ENCODE assay signal across 1 cellular context in the genomic region with DNA sequence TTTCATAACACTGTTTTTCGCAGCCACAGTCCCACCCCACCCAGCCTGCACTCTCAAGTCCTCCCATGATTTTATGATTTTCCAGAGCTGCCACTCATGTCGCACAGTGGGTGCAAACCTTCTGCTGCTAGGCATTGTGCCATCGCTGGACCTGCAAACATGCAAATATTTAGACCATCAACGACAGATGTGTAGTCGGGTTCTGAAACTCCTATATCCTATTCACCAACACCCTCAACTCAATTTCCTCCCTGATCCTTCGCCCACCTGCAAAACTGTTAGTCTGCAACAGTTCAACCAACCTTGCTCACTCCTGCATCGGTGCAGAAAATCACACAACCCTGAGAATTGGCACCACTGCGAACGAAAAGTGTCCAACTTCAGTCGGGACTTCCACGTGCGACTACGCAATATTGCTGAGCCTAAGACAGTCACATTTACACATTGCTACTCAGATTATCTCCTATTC.
TF ChIP-seq lines count a peak whose summit lies in the region.

No MANE protein-coding gene starts in this region.

TF ChIP-seq in K562, 482 proteins besides CTCF, POLR2A, EP300 and RAD21 (continued from another document):
- TF ChIP-seq, protein P1, sequence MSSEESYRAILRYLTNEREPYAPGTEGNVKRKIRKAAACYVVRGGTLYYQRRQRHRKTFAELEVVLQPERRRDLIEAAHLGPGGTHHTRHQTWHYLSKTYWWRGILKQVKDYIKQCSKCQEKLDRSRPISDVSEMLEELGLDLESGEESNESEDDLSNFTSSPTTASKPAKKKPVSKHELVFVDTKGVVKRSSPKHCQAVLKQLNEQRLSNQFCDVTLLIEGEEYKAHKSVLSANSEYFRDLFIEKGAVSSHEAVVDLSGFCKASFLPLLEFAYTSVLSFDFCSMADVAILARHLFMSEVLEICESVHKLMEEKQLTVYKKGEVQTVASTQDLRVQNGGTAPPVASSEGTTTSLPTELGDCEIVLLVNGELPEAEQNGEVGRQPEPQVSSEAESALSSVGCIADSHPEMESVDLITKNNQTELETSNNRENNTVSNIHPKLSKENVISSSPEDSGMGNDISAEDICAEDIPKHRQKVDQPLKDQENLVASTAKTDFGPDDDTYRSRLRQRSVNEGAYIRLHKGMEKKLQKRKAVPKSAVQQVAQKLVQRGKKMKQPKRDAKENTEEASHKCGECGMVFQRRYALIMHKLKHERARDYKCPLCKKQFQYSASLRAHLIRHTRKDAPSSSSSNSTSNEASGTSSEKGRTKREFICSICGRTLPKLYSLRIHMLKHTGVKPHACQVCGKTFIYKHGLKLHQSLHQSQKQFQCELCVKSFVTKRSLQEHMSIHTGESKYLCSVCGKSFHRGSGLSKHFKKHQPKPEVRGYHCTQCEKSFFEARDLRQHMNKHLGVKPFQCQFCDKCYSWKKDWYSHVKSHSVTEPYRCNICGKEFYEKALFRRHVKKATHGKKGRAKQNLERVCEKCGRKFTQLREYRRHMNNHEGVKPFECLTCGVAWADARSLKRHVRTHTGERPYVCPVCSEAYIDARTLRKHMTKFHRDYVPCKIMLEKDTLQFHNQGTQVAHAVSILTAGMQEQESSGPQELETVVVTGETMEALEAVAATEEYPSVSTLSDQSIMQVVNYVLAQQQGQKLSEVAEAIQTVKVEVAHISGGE (CRISPR knock-in tag; IDR thresholded peaks at IDR 0.05): no peak
- TF ChIP-seq HSF4 (CRISPR knock-in tag; IDR thresholded peaks at IDR 0.05; ENCODE audit: borderline replicate concordance) (no peak), SNRNP70 (optimal IDR thresholded peaks at IDR 0.05; ENCODE audit: low read depth, low read length) (no peak), BHLHE40 (IDR thresholded peaks at IDR 0.05; ENCODE audit: low read length) (no peak), HDAC1 (IDR thresholded peaks at IDR 0.05) (no peak), SREBF1 (IDR thresholded peaks at IDR 0.05; ENCODE audit: borderline replicate concordance, low read depth, low read length) (no peak), RBFOX2 (IDR thresholded peaks at IDR 0.05; ENCODE audit: low read depth, low read length) (no peak), ZKSCAN3 (CRISPR knock-in tag; IDR thresholded peaks at IDR 0.05) (no peak)
- TF ChIP-seq, protein P2, sequence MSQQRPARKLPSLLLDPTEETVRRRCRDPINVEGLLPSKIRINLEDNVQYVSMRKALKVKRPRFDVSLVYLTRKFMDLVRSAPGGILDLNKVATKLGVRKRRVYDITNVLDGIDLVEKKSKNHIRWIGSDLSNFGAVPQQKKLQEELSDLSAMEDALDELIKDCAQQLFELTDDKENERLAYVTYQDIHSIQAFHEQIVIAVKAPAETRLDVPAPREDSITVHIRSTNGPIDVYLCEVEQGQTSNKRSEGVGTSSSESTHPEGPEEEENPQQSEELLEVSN (IDR thresholded peaks at IDR 0.05; ENCODE audit: borderline replicate concordance in 1 of 2, extremely low read depth in 1 of 2, insufficient read depth in 1 of 2, insufficient read length in 1 of 2, low read depth in 1 of 2, low read length in 1 of 2, poor library complexity in 1 of 2, severe bottlenecking in 1 of 2): no peak
